Comparison of ENCODE assay signal across 8 cellular contexts in the genomic region with DNA sequence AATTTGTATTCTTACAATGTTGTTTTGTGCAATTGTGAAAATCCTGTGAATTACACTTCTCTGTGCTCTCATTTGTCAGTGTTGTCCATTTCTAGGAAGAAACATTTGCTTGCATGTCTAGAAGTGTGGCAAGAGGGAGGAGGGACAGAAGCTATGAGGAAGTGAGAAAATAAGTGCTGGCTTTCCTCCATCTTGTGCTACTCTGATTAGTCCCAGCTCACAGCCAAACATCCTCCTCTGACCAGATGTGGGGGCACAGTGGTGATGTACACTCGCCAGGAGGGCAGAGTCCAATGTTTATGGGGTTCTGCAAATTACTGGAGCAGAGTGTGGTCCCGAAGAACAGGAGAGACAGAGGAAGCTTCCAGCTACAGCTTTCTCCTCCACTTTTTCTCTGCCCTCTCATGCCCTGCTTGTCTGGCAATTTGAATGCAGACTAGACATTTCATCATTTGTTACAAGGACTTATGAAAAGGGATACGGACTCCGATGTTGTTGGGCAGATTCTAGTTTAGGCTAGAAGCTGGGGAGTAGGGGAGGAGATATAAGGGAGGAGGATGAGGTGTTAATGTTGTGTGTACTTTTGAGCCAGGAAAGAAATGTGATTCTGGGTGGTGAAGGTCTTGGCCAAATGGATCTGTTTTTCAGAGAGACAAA.
DNase-seq lines count a peak whose midpoint lies in the region; ATAC-seq and TF ChIP-seq lines count a peak whose summit lies in the region.

No MANE protein-coding gene starts in this region.

- no peaks in the 10 kb centered on the region for H3K36me3 ChIP-seq in body of pancreas (replicated peaks in 1 of 2; ENCODE audit: insufficient read depth in 1 of 2, low read depth in 2 of 2)

- no peaks in the 10 kb centered on the region for H3K9me3 ChIP-seq in body of pancreas

- no peaks in the 10 kb centered on the region for H3K27me3 ChIP-seq in body of pancreas

- peak; percentile 11 for DNase-seq in Daoy (ENCODE audit: low read depth)
- DNase-seq in MV-4-11 (lab: John Stamatoyannopoulos, UW): peak; percentile 94
- DNase-seq in inferior parietal cortex (ENCODE audit: extremely low spot score): peak; percentile 5
- DNase-seq in cerebellar cortex (ENCODE audit: low spot score): no peak
- DNase-seq in effector CD8-positive, alpha-beta T cell (lab: John Stamatoyannopoulos, UW): no peak
- no peak for DNase-seq in body of pancreas
- no peak for DNase-seq in 8988T

- H3K4me1 ChIP-seq in body of pancreas: no peaks in the 10 kb centered on the region

- WGBS in body of pancreas, 2 donors: 45 to 59% methylated on average over 4 of the region's 4 CpGs

- no peak overlapping the region for H3K4me3 ChIP-seq in body of pancreas

- ATAC-seq in GM21619 (IDR thresholded peaks at IDR 0.05; ENCODE audit: unreplicated experiment): peak; percentile 74
- ATAC-seq in body of pancreas: no peak

- no peak for TF ChIP-seq POLR2A in body of pancreas (IDR thresholded peaks at IDR 0.05)

- no peak for TF ChIP-seq CTCF in body of pancreas (IDR thresholded peaks at IDR 0.05)

- no peak overlapping the region for H3K27ac ChIP-seq in body of pancreas

- intact Hi-C loops in body of pancreas (cut with DNase I): no loop called here

Comparison
In these comparisons a context has a peak if more than half of its experiments do, and no peak if none do; other contexts are left out.
1. DNase-seq: peak in Daoy (single experiment), MV-4-11 (single experiment) and inferior parietal cortex (single experiment); none in cerebellar cortex (single experiment), effector CD8-positive, alpha-beta T cell (single experiment), body of pancreas (0 of 4) and 8988T (single experiment).